In the genomic region with DNA sequence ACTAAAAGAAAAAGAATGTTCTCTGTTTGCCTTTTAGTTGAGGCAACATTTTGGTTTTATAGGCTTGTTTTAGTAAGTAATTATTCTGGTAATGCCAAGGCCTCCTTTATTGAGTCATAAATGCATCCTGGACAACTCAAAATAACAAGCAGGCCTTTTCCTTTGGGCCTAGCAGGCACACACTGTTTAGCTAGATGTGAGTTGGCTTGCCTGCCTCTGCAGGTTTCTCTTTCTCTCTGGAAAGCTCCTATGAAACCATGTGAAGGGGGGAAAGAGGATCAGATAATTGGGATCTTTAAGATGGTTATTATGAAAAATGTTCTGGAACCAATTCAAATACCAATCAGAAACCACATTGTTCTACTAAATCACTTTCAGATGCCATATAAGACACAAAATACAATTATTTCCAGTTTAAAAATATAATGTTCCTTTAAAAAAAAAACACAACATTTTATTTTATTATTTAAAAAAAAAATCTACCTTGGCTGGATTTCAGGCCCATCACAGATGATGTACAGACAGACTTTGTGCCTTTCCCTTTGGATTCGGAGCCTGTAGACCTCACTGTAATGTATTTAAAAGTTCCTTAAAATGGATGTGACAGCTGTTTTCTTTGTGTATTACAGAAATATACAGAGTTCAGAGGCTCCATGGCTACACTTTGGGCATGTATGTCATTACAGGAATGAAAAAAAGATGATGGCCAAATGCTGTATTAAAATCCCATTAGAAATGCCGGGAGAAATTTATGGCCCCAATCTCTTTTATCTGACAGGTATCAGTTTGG, we compare ENCODE assay signal across 26 cellular contexts.
A peak's percentile ranks its signal among the peaks of the same experiment; 100 is the strongest.
DNase-seq lines count a peak whose midpoint lies in the region; ATAC-seq and TF ChIP-seq lines count a peak whose summit lies in the region.
"Had no signal": no experiment of that assay in that cellular context is flagged by ENCODE, and none has a peak within 500 bp of the region (broad histone marks: within the 10 kb centered on the region; RNA-seq: fewer than 3 reads in every experiment).

No MANE protein-coding gene starts in this region.

- H3K4me3 ChIP-seq in PC-3 (ENCODE audit: low read length): no peak overlapping the region
- H3K4me3 ChIP-seq in thoracic aorta: no peak overlapping the region
- H3K4me3 ChIP-seq: adrenal gland, smooth muscle cell, suprapubic skin had no signal

- H3K4me2 ChIP-seq in PC-3 (ENCODE audit: low read length): no peak overlapping the region
- H3K4me2 ChIP-seq: smooth muscle cell had no signal

- H3K9me2 ChIP-seq in PC-3 (replicated peaks; ENCODE audit: low read length): no peaks in the 10 kb centered on the region

- H3K79me2 ChIP-seq in PC-3 (ENCODE audit: low read length): no peaks in the 10 kb centered on the region

- no peaks in the 10 kb centered on the region for H4K20me1 ChIP-seq in PC-3 (ENCODE audit: low read length)

- DNase-seq in EH (ENCODE audit: low read depth) (peak; percentile 73), PC-3 (peak; percentile 4), fibroblast of the conjunctiva (ENCODE audit: low read depth) (peak; percentile 59), thoracic aorta (ENCODE audit: low spot score) (no peak), T-helper 9 cell (no peak), NCI-H226 (no peak), pons (ENCODE audit: low spot score) (no peak)
- DNase-seq: activated CD4-positive, alpha-beta T cell treated with anti-CD3 and anti-CD28 coated beads for 1 hour; activated CD8-positive, alpha-beta T cell treated with anti-CD3 and anti-CD28 coated beads, Interleukin-2, amount 10 ng/mL, durations not matched to agents 7 days and 5 days; activated naive CD4-positive, alpha-beta T cell; activated T-cell treated with anti-CD3 and anti-CD28 coated beads, Interleukin-2, amount 50 U/mL, for 1 hour; AML-193; brain microvascular endothelial cell; CD8-positive, alpha-beta memory T cell; DMS53; effector CD4-positive, alpha-beta T cell; GF-D8; H7; KG1; NCI-H1436; NCI-H2107; NCI-H446 treated with DMSO at 0.1 percent for 48 hours; SHP77 treated with DMSO at 0.1 percent for 48 hours had no signal

- H2AFZ ChIP-seq in PC-3 (ENCODE audit: low read length): no peak overlapping the region

- no peak; the same call in 1 of the 2 replicates for ATAC-seq in PC-3
- ATAC-seq in thoracic aorta (ENCODE audit: insufficient number of reproducible peaks, low FRiP score, low read depth): peak; percentile 75
- ATAC-seq: activated CD8-positive, alpha-beta T cell treated with anti-CD3 and anti-CD28 coated beads, Interleukin-2, amount 10 ng/mL, durations not matched to agents 7 days and 5 days had no signal

- no peaks in the 10 kb centered on the region for H3K9me3 ChIP-seq in PC-3 (ENCODE audit: low read length)
- no peaks in the 10 kb centered on the region for H3K9me3 ChIP-seq in thoracic aorta
- H3K9me3 ChIP-seq: adrenal gland, suprapubic skin had no signal

- intact Hi-C loops in PC-3 (cut with micrococcal nuclease): no loop called here

- no peak overlapping the region for H3K9ac ChIP-seq in PC-3 (ENCODE audit: low read length)

- POLR2A ChIA-PET in PC-3 (lab: Charles Lee; ENCODE audit: unreplicated experiment): interaction anchor here (0.7 kb wide), 1 partner anchor 70 kb away, joined by 3 read pairs; no protein-coding TSS in a partner anchor

- H3K36me3 ChIP-seq in PC-3 (ENCODE audit: low read depth, low read length) (no peaks in the 10 kb centered on the region), thoracic aorta (no peaks in the 10 kb centered on the region)
- H3K36me3 ChIP-seq: adrenal gland, brain microvascular endothelial cell, suprapubic skin had no signal

- no TSS peak for BruUV-seq in PC-3 (replicated peaks; lab: Mats Ljungman, UMichigan)

- H3K27ac ChIP-seq in PC-3 (ENCODE audit: low read length): no peak overlapping the region
- H3K27ac ChIP-seq in thoracic aorta: peak overlapping the region; percentile 34 to 61
- H3K27ac ChIP-seq: brain microvascular endothelial cell, suprapubic skin had no signal

- no peak for TF ChIP-seq CTCF in PC-3 (conservative IDR thresholded peaks at IDR 0.05; ENCODE audit: low read depth, low read length)
- TF ChIP-seq CTCF in thoracic aorta (IDR thresholded peaks at IDR 0.05): no peak

- H3F3A ChIP-seq in PC-3 (ENCODE audit: low read length, unreplicated experiment): no peaks in the 10 kb centered on the region

- H3K4me1 ChIP-seq in PC-3 (ENCODE audit: insufficient read depth, low read length) (no peaks in the 10 kb centered on the region), thoracic aorta (ENCODE audit: control insufficient read depth in 1 of 2, low read depth in 2 of 2) (peaks cover 13 to 21% of the 10 kb centered on the region in 2 donors)

- H3K27me3 ChIP-seq in PC-3 (ENCODE audit: low read length) (no peaks in the 10 kb centered on the region), thoracic aorta (replicated peaks; ENCODE audit: insufficient read depth) (no peaks in the 10 kb centered on the region)
- H3K27me3 ChIP-seq: adrenal gland, brain microvascular endothelial cell, suprapubic skin had no signal

- CTCF ChIA-PET in PC-3 (lab: Charles Lee): no interaction called here

Comparison
In these comparisons a context has a peak if more than half of its experiments do, and no peak if none do; other contexts are left out.
1. DNase-seq: peak in EH (single experiment), PC-3 (single experiment) and fibroblast of the conjunctiva (single experiment); none in thoracic aorta (single experiment), T-helper 9 cell (single experiment), NCI-H226 (single experiment) and pons (single experiment).